In genomic region chr19:39936020-39936419, GRCh38 we compare ENCODE assay signal across 16 cellular contexts. TPM values are rescaled to one million over a fixed set of nuclear protein-coding genes. Genes with fewer than 3 reads are reported as not detected.
DNase-seq lines count a peak whose midpoint lies in the region; ATAC-seq and TF ChIP-seq lines count a peak whose summit lies in the region.
"Had no signal": no experiment of that assay in that cellular context is flagged by ENCODE, and none has a peak within 500 bp of the region (broad histone marks: within the 10 kb centered on the region; RNA-seq: fewer than 3 reads in every experiment).

No MANE protein-coding gene starts in this region.

- ATAC-seq in effector memory CD8-positive, alpha-beta T cell (replicated peaks) = no peak
- ATAC-seq in stimulated activated naive CD8-positive, alpha-beta T cell treated with anti-CD3 and anti-CD28 coated beads, Interleukin-15, Interleukin-2, amounts not matched to agents 100 U/mL and 50 U/mL, for 24 hours = peak; percentile 24
- ATAC-seq in GM18519 (IDR thresholded peaks at IDR 0.05; ENCODE audit: low FRiP score, unreplicated experiment) = no peak
- ATAC-seq: gastrocnemius medialis, psoas muscle had no signal

- no peaks in the 10 kb centered on the region for H3K27me3 Mint-ChIP-seq in effector memory CD8-positive, alpha-beta T cell

- H3K9me3 Mint-ChIP-seq in effector memory CD8-positive, alpha-beta T cell = peaks cover 0 to 10% of the 10 kb centered on the region in 2 donors

- peaks cover 0 to 27% (median 12%) of the 10 kb centered on the region in 4 donors for H3K4me1 ChIP-seq in Peyer's patch
- H3K4me1 ChIP-seq: gastrocnemius medialis, psoas muscle had no signal

- H3K36me3 ChIP-seq in Peyer's patch = no peaks in the 10 kb centered on the region
- no peaks in the 10 kb centered on the region for H3K36me3 ChIP-seq in WERI-Rb-1
- H3K36me3 ChIP-seq: gastrocnemius medialis had no signal

- peaks cover 40 to 61% of the 10 kb centered on the region in 2 donors for H3K4me1 Mint-ChIP-seq in effector memory CD8-positive, alpha-beta T cell (ENCODE audit: low read depth in 2 of 2)

- no peak for TF ChIP-seq CTCF in Peyer's patch (IDR thresholded peaks at IDR 0.05)
- no peak for TF ChIP-seq CTCF in WERI-Rb-1 (IDR thresholded peaks at IDR 0.05; ENCODE audit: low read depth, low read length)

- peak overlapping the region; percentile 31 to 42 for H3K4me3 Mint-ChIP-seq in effector memory CD8-positive, alpha-beta T cell

- H3K27me3 ChIP-seq in Peyer's patch (no peaks in the 10 kb centered on the region), WERI-Rb-1 (ENCODE audit: insufficient read depth, low read depth, severe bottlenecking) (peaks cover 28% of the 10 kb centered on the region)
- H3K27me3 ChIP-seq: gastrocnemius medialis had no signal

- H3K27ac ChIP-seq in Peyer's patch (peak overlapping the region; percentile 18 to 54 (median 25)), WERI-Rb-1 (no peak overlapping the region)
- H3K27ac ChIP-seq: gastrocnemius medialis, psoas muscle had no signal

- peak overlapping the region; percentile 92 to 93 for H3K27ac Mint-ChIP-seq in effector memory CD8-positive, alpha-beta T cell

- peaks cover 10% of the 10 kb centered on the region for H3K36me3 Mint-ChIP-seq in effector memory CD8-positive, alpha-beta T cell (ENCODE audit: insufficient read depth)

- H3K9me3 ChIP-seq in Peyer's patch (no peaks in the 10 kb centered on the region), WERI-Rb-1 (ENCODE audit: severe bottlenecking) (peaks cover 5% of the 10 kb centered on the region)
- H3K9me3 ChIP-seq: gastrocnemius medialis had no signal

- peak; percentile 54 for DNase-seq in activated CD8-positive, alpha-beta memory T cell treated with anti-CD3 and anti-CD28 coated beads, Interleukin-2, amount 50 U/mL, for 48 hours
- DNase-seq in activated CD8-positive, alpha-beta memory T cell treated with anti-CD3 and anti-CD28 coated beads for 24 hours = no peak
- DNase-seq in Peyer's patch (peak in 2 of 3 donors; percentile 57 to 73), WERI-Rb-1 (no peak), NCI-H2196 treated with DMSO at 0.1 percent for 48 hours (lab: John Stamatoyannopoulos, UW; ENCODE audit: unreplicated experiment) (no peak)
- no peak for DNase-seq in effector memory CD8-positive, alpha-beta T cell
- no peak for DNase-seq in stimulated activated naive CD8-positive, alpha-beta T cell treated with anti-CD3 and anti-CD28 coated beads, Interleukin-15, Interleukin-2, amounts not matched to agents 100 U/mL and 50 U/mL, for 24 hours
- DNase-seq: DMS79 treated with DMSO at 0.1 percent for 48 hours, gastrocnemius medialis, IMR-90, islet precursor cell, NCI-H1092 treated with DMSO at 0.1 percent for 48 hours, NCI-H510A treated with DMSO at 0.1 percent for 48 hours, psoas muscle, RPMI8226 had no signal

- TF ChIP-seq POLR2A in Peyer's patch (IDR thresholded peaks at IDR 0.05) = no peak

- H3K4me3 ChIP-seq in Peyer's patch (no peak overlapping the region), WERI-Rb-1 (ENCODE audit: low read depth, low read length) (no peak overlapping the region)
- H3K4me3 ChIP-seq: gastrocnemius medialis, psoas muscle had no signal

RNA-seq across cellular contexts. Expression of gene FCGBP, which starts 1.6 kb away (rescaled TPM):
- total RNA-seq in Peyer's patch = 1,000 to 10,000 TPM in 3 of 4 donors, 100 to 1,000 TPM in 1; 563 to 4,025 (median 1,224) TPM

RNA-seq across cellular contexts. Expression of gene PSMC4, which starts 34.9 kb away (rescaled TPM):
- 10 to 100 TPM; 74.4 to 97.9 (median 90.0) TPM for total RNA-seq in Peyer's patch

Comparison
In these comparisons a context has a peak if more than half of its experiments do, and no peak if none do; other contexts are left out.
1. DNase-seq: peak in activated CD8-positive, alpha-beta memory T cell treated with anti-CD3 and anti-CD28 coated beads, Interleukin-2, amount 50 U/mL, for 48 hours (single experiment) and Peyer's patch (2 of 3); none in activated CD8-positive, alpha-beta memory T cell treated with anti-CD3 and anti-CD28 coated beads for 24 hours (single experiment), effector memory CD8-positive, alpha-beta T cell (0 of 3), stimulated activated naive CD8-positive, alpha-beta T cell treated with anti-CD3 and anti-CD28 coated beads, Interleukin-15, Interleukin-2, amounts not matched to agents 100 U/mL and 50 U/mL, for 24 hours (single experiment), WERI-Rb-1 (single experiment) and NCI-H2196 treated with DMSO at 0.1 percent for 48 hours (single experiment).